41 cellular contexts compared by ENCODE assay signal in genomic region chr18:31143025-31143424, GRCh38. TPM values are rescaled to one million over a fixed set of nuclear protein-coding genes. Genes with fewer than 3 reads are reported as not detected.
"Had no signal": no experiment of that assay in that cellular context is flagged by ENCODE, and none has a peak within 500 bp of the region (broad histone marks: within the 10 kb centered on the region; RNA-seq: fewer than 3 reads in every experiment).

No MANE protein-coding gene starts in this region.

- H3K9me3 ChIP-seq: adrenal gland, body of pancreas, breast epithelium had no signal

- H3K27ac ChIP-seq: adrenal gland, body of pancreas, brain microvascular endothelial cell, breast epithelium, cardiac muscle cell, VCaP had no signal

- H3K27me3 ChIP-seq: adrenal gland, body of pancreas, brain microvascular endothelial cell, breast epithelium, cardiac muscle cell had no signal

- H3K4me1 ChIP-seq: adrenal gland, body of pancreas, breast epithelium had no signal

- DNase-seq: activated B cell treated with CpG ODN at 0.5 μM for 24 hours; activated CD4-positive, alpha-beta memory T cell treated with anti-CD3 and anti-CD28 coated beads for 36 hours; activated CD4-positive, alpha-beta T cell treated with anti-CD3 and anti-CD28 coated beads for 4 hours; activated CD4-positive, alpha-beta T cell treated with anti-CD3 and anti-CD28 coated beads, Interleukin-2, amount 10 ng/mL, durations not matched to agents 24 days and 14 days; activated CD4-positive, alpha-beta T cell treated with anti-CD3 and anti-CD28 coated beads, Interleukin-2, amount 50 U/mL, for 1 hour; activated CD4-positive, alpha-beta T cell treated with anti-CD3 and anti-CD28 coated beads, Interleukin-2, amount 50 U/mL, for 4 hours; activated CD4-positive, CD25-positive, alpha-beta regulatory T cell treated with anti-CD3 and anti-CD28 coated beads, Interleukin-2, amount 50 U/mL, for 72 hours; activated CD8-positive, alpha-beta memory T cell treated with anti-CD3 and anti-CD28 coated beads, Interleukin-2, amount 50 U/mL, for 4 hours; activated CD8-positive, alpha-beta T cell treated with anti-CD3 and anti-CD28 coated beads for 36 hours; activated effector memory CD4-positive, alpha-beta T cell treated with anti-CD3 and anti-CD28 coated beads, Interleukin-2, amount 50 U/mL, for 16 hours; activated gamma-delta T cell treated with Interleukin-2 at 50 U/mL for 16 hours; activated naive CD4-positive, alpha-beta T cell; activated naive CD4-positive, alpha-beta T cell treated with anti-CD3 and anti-CD28 coated beads for 36 hours; activated naive CD4-positive, alpha-beta T cell treated with anti-CD3 and anti-CD28 coated beads, Interleukin-2, amount 50 U/mL, for 16 hours; activated naive CD8-positive, alpha-beta T cell treated with anti-CD3 and anti-CD28 coated beads for 36 hours; activated T-cell treated with anti-CD3 and anti-CD28 coated beads for 4 hours; activated T-cell treated with anti-CD3 and anti-CD28 coated beads, Interleukin-2, amount 50 U/mL, for 1 hour; activated T-cell treated with anti-CD3 and anti-CD28 coated beads, Interleukin-2, amount 50 U/mL, for 4 hours; activated T-cell treated with anti-CD3 and anti-CD28 coated beads, Interleukin-2, amount 50 U/mL, for 72 hours; adrenal gland; amniotic stem cell; aorta; body of pancreas; brain microvascular endothelial cell; caudate nucleus; cerebellar nuclear complex; T-cell; T-helper 17 cell; T1000 had no signal

- H3K36me3 ChIP-seq: adrenal gland, brain microvascular endothelial cell, cardiac muscle cell had no signal

- FAIRE-seq: astrocyte, TTC549 had no signal

- H3K4me3 ChIP-seq: adrenal gland, body of pancreas, breast epithelium, cardiac muscle cell had no signal

- ATAC-seq: activated CD8-positive, alpha-beta T cell treated with anti-CD3 and anti-CD28 coated beads for 36 hours; activated naive CD4-positive, alpha-beta T cell treated with anti-CD3 and anti-CD28 coated beads, Interleukin-2, amount 50 U/mL, for 72 hours; activated T-cell treated with anti-CD3 and anti-CD28 coated beads, Interleukin-2, amount 50 U/mL, for 4 hours; activated T-cell treated with anti-CD3 and anti-CD28 coated beads, Interleukin-2, amount 50 U/mL, for 72 hours; activated T-helper 17 cell treated with anti-CD3 and anti-CD28 coated beads, Interleukin-2, amount 50 U/mL, for 72 hours; body of pancreas; T-cell; T-helper 17 cell had no signal

RNA-seq across cellular contexts. Expression of gene DSC1, which starts 19.6 kb away (rescaled TPM):
- total RNA-seq: activated B cell treated with CpG ODN at 0.5 μM for 24 hours; activated CD4-positive, alpha-beta T cell treated with anti-CD3 and anti-CD28 coated beads, Interleukin-2, amount 10 ng/mL, durations not matched to agents 24 days and 14 days; activated T-cell treated with anti-CD3 and anti-CD28 coated beads, Interleukin-2, amount 50 U/mL, for 4 hours; activated T-helper 1 cell treated with anti-CD3 and anti-CD28 coated beads, Interleukin-12 subunit alpha, Interleukin-12 subunit beta, Interleukin-2, Interleukin-4 antibody, amounts not matched to agents 30 ng/mL and 10 ng/mL and 1 ng/mL, durations not matched to agents 14 hours and 24 hours and 36 hours; activated T-helper 17 cell treated with anti-CD3 and anti-CD28 coated beads, Interleukin-2, amount 50 U/mL, for 72 hours; adrenal gland; aorta; body of pancreas; cardiac muscle cell; chondrocyte; T-helper 1 cell treated with Interleukin-12 subunit alpha and Interleukin-12 subunit beta and Interleukin-4 antibody, amounts not matched to agents 30 ng/mL and 1 ng/mL, for 36 hours had no signal

RNA-seq across cellular contexts. Expression of gene DSC2, which starts 40.8 kb away (rescaled TPM):
- total RNA-seq: activated B cell treated with CpG ODN at 0.5 μM for 24 hours; activated CD4-positive, alpha-beta memory T cell treated with anti-CD3 and anti-CD28 coated beads for 36 hours; activated CD4-positive, alpha-beta T cell treated with anti-CD3 and anti-CD28 coated beads, Interleukin-2, amount 10 ng/mL, durations not matched to agents 24 days and 14 days; activated CD8-positive, alpha-beta memory T cell treated with anti-CD3 and anti-CD28 coated beads for 36 hours; activated CD8-positive, alpha-beta T cell treated with anti-CD3 and anti-CD28 coated beads for 36 hours; activated naive CD4-positive, alpha-beta T cell treated with anti-CD3 and anti-CD28 coated beads, Interleukin-2, amount 50 U/mL, for 72 hours; activated T-cell treated with anti-CD3 and anti-CD28 coated beads, Interleukin-2, amount 50 U/mL, for 72 hours; activated T-helper 1 cell treated with anti-CD3 and anti-CD28 coated beads, Interleukin-12 subunit alpha, Interleukin-12 subunit beta, Interleukin-2, Interleukin-4 antibody, amounts not matched to agents 30 ng/mL and 10 ng/mL and 1 ng/mL, durations not matched to agents 14 hours and 24 hours and 36 hours; activated T-helper 17 cell treated with anti-CD3 and anti-CD28 coated beads, Interleukin-2, amount 50 U/mL, for 72 hours; T-helper 1 cell treated with Interleukin-12 subunit alpha and Interleukin-12 subunit beta and Interleukin-4 antibody, amounts not matched to agents 30 ng/mL and 1 ng/mL, for 36 hours; T-helper 2 cell treated with Interferon-gamma antibody and Interleukin-4, amounts not matched to agents 100 ng/mL and 5 ng/mL, for 36 hours had no signal
